ENCODE assay signal across 1 cellular context in genomic region chr16:81939164-81940067, GRCh38.
TF ChIP-seq lines count a peak whose summit lies in the region.

No MANE protein-coding gene starts in this region.

TF ChIP-seq in SK-N-SH treated with all-trans-retinoic acid at 6 μM for 48 hours, 23 proteins besides CTCF, POLR2A, EP300 and RAD21 (continued from another document):
- TF ChIP-seq, protein P1, sequence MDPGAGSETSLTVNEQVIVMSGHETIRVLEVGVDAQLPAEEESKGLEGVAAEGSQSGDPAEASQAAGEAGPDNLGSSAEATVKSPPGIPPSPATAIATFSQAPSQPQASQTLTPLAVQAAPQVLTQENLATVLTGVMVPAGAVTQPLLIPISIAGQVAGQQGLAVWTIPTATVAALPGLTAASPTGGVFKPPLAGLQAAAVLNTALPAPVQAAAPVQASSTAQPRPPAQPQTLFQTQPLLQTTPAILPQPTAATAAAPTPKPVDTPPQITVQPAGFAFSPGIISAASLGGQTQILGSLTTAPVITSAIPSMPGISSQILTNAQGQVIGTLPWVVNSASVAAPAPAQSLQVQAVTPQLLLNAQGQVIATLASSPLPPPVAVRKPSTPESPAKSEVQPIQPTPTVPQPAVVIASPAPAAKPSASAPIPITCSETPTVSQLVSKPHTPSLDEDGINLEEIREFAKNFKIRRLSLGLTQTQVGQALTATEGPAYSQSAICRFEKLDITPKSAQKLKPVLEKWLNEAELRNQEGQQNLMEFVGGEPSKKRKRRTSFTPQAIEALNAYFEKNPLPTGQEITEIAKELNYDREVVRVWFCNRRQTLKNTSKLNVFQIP (CRISPR knock-in tag; IDR thresholded peaks at IDR 0.05; ENCODE audit: borderline replicate concordance, low read depth), result no peak
- TF ChIP-seq ZFP30 (CRISPR knock-in tag; IDR thresholded peaks at IDR 0.05), result no peak
- no peak for TF ChIP-seq CSDC2 (CRISPR knock-in tag; IDR thresholded peaks at IDR 0.05)
- TF ChIP-seq ZNF8 (CRISPR knock-in tag; IDR thresholded peaks at IDR 0.05), result no peak
- no peak for TF ChIP-seq ARNTL (CRISPR knock-in tag; IDR thresholded peaks at IDR 0.05; ENCODE audit: borderline replicate concordance, low read depth)
- no peak for TF ChIP-seq SNAI2 (CRISPR knock-in tag; IDR thresholded peaks at IDR 0.05)
- TF ChIP-seq OSR1 (CRISPR knock-in tag; IDR thresholded peaks at IDR 0.05), result no peak
- no peak for TF ChIP-seq ZFP3 (CRISPR knock-in tag; IDR thresholded peaks at IDR 0.05)
- TF ChIP-seq CSRNP3 (CRISPR knock-in tag; IDR thresholded peaks at IDR 0.05), result no peak
- TF ChIP-seq BACH2 (CRISPR knock-in tag; IDR thresholded peaks at IDR 0.05; ENCODE audit: borderline replicate concordance), result no peak
- TF ChIP-seq ZC3H10 (CRISPR knock-in tag; IDR thresholded peaks at IDR 0.05), result no peak
